In the genomic region with DNA sequence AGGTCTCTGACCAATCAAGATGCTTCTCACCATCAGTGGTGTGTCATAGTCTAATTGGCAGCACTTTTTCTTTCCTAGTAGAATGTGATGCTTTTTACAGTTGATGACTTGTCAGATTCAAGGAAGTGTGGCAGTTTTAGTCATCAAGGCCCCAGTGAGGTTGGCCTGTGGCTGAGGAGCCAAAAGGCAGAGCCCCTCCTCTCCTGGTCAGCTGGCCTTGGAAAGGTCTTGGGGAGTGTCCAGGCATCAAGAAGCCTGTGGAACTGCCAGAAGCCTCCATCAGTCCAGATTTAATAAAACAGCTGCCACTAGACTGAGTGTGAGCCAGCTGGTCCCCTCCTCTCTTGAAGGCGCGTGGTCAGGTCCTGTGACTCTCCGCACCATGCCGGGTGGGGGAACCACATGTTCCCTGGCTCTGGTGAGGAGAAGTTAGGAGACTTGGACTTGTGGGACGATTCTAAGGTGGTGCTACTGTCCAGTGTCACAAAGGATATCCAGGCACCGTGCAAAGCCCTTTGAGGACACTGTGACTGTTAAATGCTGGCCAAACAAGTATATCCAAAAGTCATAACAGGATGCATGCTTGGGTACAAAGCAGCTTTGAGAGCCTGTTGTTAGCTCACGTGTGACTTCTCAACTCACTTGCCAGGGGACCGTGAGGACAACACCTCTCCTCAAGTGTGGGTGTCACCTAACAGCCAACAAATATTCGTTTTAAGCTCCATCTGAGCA, we compare ENCODE assay signal across 12 cellular contexts. TPM values are rescaled to one million over a fixed set of nuclear protein-coding genes. Genes with fewer than 3 reads are reported as not detected.
DNase-seq lines count a peak whose midpoint lies in the region; ATAC-seq and TF ChIP-seq lines count a peak whose summit lies in the region.
"Had no signal": no experiment of that assay in that cellular context is flagged by ENCODE, and none has a peak within 500 bp of the region (broad histone marks: within the 10 kb centered on the region; RNA-seq: fewer than 3 reads in every experiment).

No MANE protein-coding gene starts in this region.

- no peak overlapping the region for H2AFZ ChIP-seq in mammary epithelial cell (ENCODE audit: low read depth, low read length)
- no peak overlapping the region for H2AFZ ChIP-seq in hepatocyte

- no peaks in the 10 kb centered on the region for H4K20me1 ChIP-seq in mammary epithelial cell (ENCODE audit: insufficient read depth, low read length)
- H4K20me1 ChIP-seq in hepatocyte (ENCODE audit: insufficient read depth, poor library complexity, severe bottlenecking), result no peaks in the 10 kb centered on the region

- DNase-seq in HT1080 (ENCODE audit: low read depth), result peak; percentile 56
- peak; percentile 53 for DNase-seq in mammary epithelial cell
- DNase-seq in right cardiac atrium, result peak; percentile 87 to 92 (median 88)
- no peak for DNase-seq in NOMO-1 treated with dmso at 0.1 percent for 144 hours (lab: John Stamatoyannopoulos, UW; ENCODE audit: unreplicated experiment)
- DNase-seq in hepatocyte (ENCODE audit: low spot score), result no peak
- no peak for DNase-seq in testis
- DNase-seq: naive B cell; RPMI8226; stimulated activated CD4-positive, alpha-beta T cell treated with anti-CD3 and anti-CD28 coated beads, Interleukin-2, amount 100 ng/mL, for 48 hours had no signal

- H3K36me3 ChIP-seq in mammary epithelial cell (ENCODE audit: insufficient read depth, low read length) (no peaks in the 10 kb centered on the region), stomach smooth muscle (ENCODE audit: control insufficient read depth in 2 of 2, insufficient read depth in 2 of 2, low read length in 2 of 2) (no peaks in the 10 kb centered on the region), hepatocyte (replicated peaks; ENCODE audit: insufficient read depth, low read depth) (no peaks in the 10 kb centered on the region), testis (ENCODE audit: low read depth, missing control alignments) (no peaks in the 10 kb centered on the region)
- H3K36me3 ChIP-seq: uterus had no signal

- H3K9ac ChIP-seq in mammary epithelial cell (ENCODE audit: insufficient read depth, low read length) (no peak overlapping the region), stomach smooth muscle (ENCODE audit: low read length in 2 of 2) (no peak overlapping the region)

- no peaks in the 10 kb centered on the region for H3K79me2 ChIP-seq in mammary epithelial cell (ENCODE audit: insufficient read depth, low read length)
- peaks cover 4% of the 10 kb centered on the region for H3K79me2 ChIP-seq in hepatocyte

- BruUV-seq in mammary epithelial cell (replicated peaks; lab: Mats Ljungman, UMichigan), result no TSS peak

- in situ Hi-C loops in mammary epithelial cell (cut with MboI; ENCODE audit: low sequenced_read_pairs in 2 of 2), result no loop called here

- intact Hi-C loops in mammary epithelial cell (cut with micrococcal nuclease) (no loop called here), right cardiac atrium (cut with DNase I) (loop anchor here in 1 of 4 donors (10.0 kb wide), 1 partner anchor 56 kb away; no protein-coding TSS in a partner anchor), testis (cut with DNase I; ENCODE audit: low total_unique reads) (no loop called here)

- TF ChIP-seq POLR2A in testis (IDR thresholded peaks at IDR 0.05), result no peak

- WGBS in mammary epithelial cell (ENCODE audit: low coverage, missing lambda C conversion rate), result 53% methylated on average over 7 of the region's 9 CpGs
- 44% methylated on average over 9 of the region's 9 CpGs for WGBS in right cardiac atrium
- WGBS in hepatocyte (ENCODE audit: low lambda C conversion rate, missing lambda C conversion rate), result 85% methylated on average over 9 of the region's 9 CpGs
- WGBS in testis, 2 donors, result 82 to 92% methylated on average over 7 to 9 of the region's 9 CpGs

- peak; percentile 84 to 89 for ATAC-seq in right cardiac atrium
- no peak for ATAC-seq in GM21825 (IDR thresholded peaks at IDR 0.05; ENCODE audit: unreplicated experiment)

- no peaks in the 10 kb centered on the region for H3K9me2 ChIP-seq in hepatocyte (replicated peaks; ENCODE audit: insufficient read depth)

- TF ChIP-seq CTCF in mammary epithelial cell (conservative IDR thresholded peaks at IDR 0.05 in 1 of 2, IDR thresholded peaks at IDR 0.05 in 1 of 2; ENCODE audit: extremely low read depth in 1 of 2, insufficient read depth in 1 of 2, low read depth in 1 of 2, low read length in 2 of 2) (no peak), hepatocyte (IDR thresholded peaks at IDR 0.05; ENCODE audit: poor library complexity) (no peak), testis (IDR thresholded peaks at IDR 0.05) (no peak)

- H3K9me3 ChIP-seq in mammary epithelial cell (replicated peaks; ENCODE audit: insufficient read depth, low read length) (no peaks in the 10 kb centered on the region), right cardiac atrium (ENCODE audit: control insufficient read depth, low read length) (no peaks in the 10 kb centered on the region), stomach smooth muscle (ENCODE audit: control insufficient read depth in 2 of 2, low read length in 2 of 2) (no peaks in the 10 kb centered on the region), hepatocyte (ENCODE audit: low read depth) (no peaks in the 10 kb centered on the region), testis (no peaks in the 10 kb centered on the region)
- H3K9me3 ChIP-seq: uterus had no signal

- CTCF ChIA-PET in mammary epithelial cell (lab: Charles Lee; ENCODE audit: low non-redundant PET), result interaction anchor here (0.5 kb wide), 1 partner anchor 50 kb away, joined by 5 read pairs; no protein-coding TSS in a partner anchor

- dilution Hi-C loops in mammary epithelial cell (cut with HindIII; ENCODE audit: low sequenced_read_pairs), result no loop called here

- H3K27ac ChIP-seq in mammary epithelial cell (ENCODE audit: insufficient read depth, low read depth, low read length) (no peak overlapping the region), right cardiac atrium (ENCODE audit: low read length) (peak overlapping the region; percentile 97), stomach smooth muscle (ENCODE audit: low read length) (peak overlapping the region; percentile 31), hepatocyte (no peak overlapping the region), testis (no peak overlapping the region)

- H3K4me2 ChIP-seq in mammary epithelial cell (ENCODE audit: insufficient read depth, low read depth, low read length), result no peak overlapping the region
- no peak overlapping the region for H3K4me2 ChIP-seq in hepatocyte

- peaks cover 27% of the 10 kb centered on the region for H3K4me1 ChIP-seq in mammary epithelial cell (ENCODE audit: insufficient read depth, low read length)
- peaks cover 13% of the 10 kb centered on the region for H3K4me1 ChIP-seq in right cardiac atrium (ENCODE audit: control insufficient read depth, insufficient read depth, low read length)
- peaks cover 50% of the 10 kb centered on the region for H3K4me1 ChIP-seq in stomach smooth muscle (ENCODE audit: control insufficient read depth, insufficient read depth, low read length)
- H3K4me1 ChIP-seq in hepatocyte (ENCODE audit: insufficient read depth), result peaks cover 46% of the 10 kb centered on the region
- H3K4me1 ChIP-seq in testis, result peaks cover 6% of the 10 kb centered on the region

- H3K27me3 ChIP-seq in mammary epithelial cell (ENCODE audit: insufficient read depth, low read length) (peaks cover 8% of the 10 kb centered on the region), right cardiac atrium (ENCODE audit: control insufficient read depth, insufficient read depth) (no peaks in the 10 kb centered on the region), stomach smooth muscle (ENCODE audit: control insufficient read depth in 1 of 2, insufficient read depth in 2 of 2, low read length in 2 of 2) (no peaks in the 10 kb centered on the region), hepatocyte (no peaks in the 10 kb centered on the region), testis (no peaks in the 10 kb centered on the region)
- H3K27me3 ChIP-seq: uterus had no signal

- no peak overlapping the region for H3K4me3 ChIP-seq in mammary epithelial cell (replicated peaks in 1 of 3; ENCODE audit: insufficient read depth in 1 of 3, low read depth in 2 of 3, low read length in 3 of 3)
- no peak overlapping the region for H3K4me3 ChIP-seq in right cardiac atrium (ENCODE audit: low read length)
- no peak overlapping the region for H3K4me3 ChIP-seq in stomach smooth muscle (ENCODE audit: low read length in 2 of 2)
- H3K4me3 ChIP-seq in hepatocyte, result no peak overlapping the region
- H3K4me3 ChIP-seq in testis, result no peak overlapping the region
- H3K4me3 ChIP-seq: uterus had no signal

RNA-seq across cellular contexts. Expression of a gene that starts 6.1 kb away (rescaled TPM):
- 5.0 and 5.2 TPM in 2 replicates for total RNA-seq in HT1080 (2014; rRNA removed; shearing (Covaris generic))
- polyA plus RNA-seq in HT1080 (2015; cell fraction: cytosol; rRNA removed), result 0.16 and 0.37 TPM in 2 replicates
- 0.36 and 0.94 TPM in 2 replicates for polyA plus RNA-seq in HT1080 (2015; cell fraction: nucleus; rRNA removed)
- total RNA-seq in mammary epithelial cell, result 1 to 10 TPM in 1 of 2 donors, not detected in 1; 1.5 TPM
- not detected for polyA plus RNA-seq in mammary epithelial cell
- polyA minus RNA-seq in mammary epithelial cell, result not detected
- total RNA-seq in right cardiac atrium, result 10 to 100 TPM; 33.8 to 69.5 (median 47.2) TPM
- polyA plus RNA-seq in right cardiac atrium, result 26.7 TPM
- total RNA-seq in hepatocyte, result 17.6 and 18.0 TPM in 2 replicates
- polyA plus RNA-seq in hepatocyte, result 25.6 and 28.6 TPM in 2 replicates
- total RNA-seq in testis, result 1 to 10 TPM; 2.4 TPM
- 30.7 TPM for polyA plus RNA-seq in testis (ENCODE audit: insufficient read depth, low read depth, low replicate concordance)

Comparison
In these comparisons a context has a peak if more than half of its experiments do, and no peak if none do; other contexts are left out.
1. DNase-seq: peak in HT1080 (single experiment), mammary epithelial cell (single experiment) and right cardiac atrium (3 of 3); none in NOMO-1 treated with dmso at 0.1 percent for 144 hours (single experiment), hepatocyte (single experiment) and testis (single experiment).
2. H3K27ac ChIP-seq: peak in right cardiac atrium (single experiment) and stomach smooth muscle (single experiment); none in mammary epithelial cell (single experiment), hepatocyte (single experiment) and testis (0 of 2).